In genomic region chr4:38188631-38189101, GRCh38 we compare ENCODE assay signal across 14 cellular contexts.
A peak's percentile ranks its signal among the peaks of the same experiment; 100 is the strongest.
DNase-seq lines count a peak whose midpoint lies in the region; TF ChIP-seq lines count a peak whose summit lies in the region.
"Had no signal": no experiment of that assay in that cellular context is flagged by ENCODE, and none has a peak within 500 bp of the region (broad histone marks: within the 10 kb centered on the region; RNA-seq: fewer than 3 reads in every experiment).

No MANE protein-coding gene starts in this region.

- DNase-seq in AG04450 (ENCODE audit: low read depth, low spot score), result no peak
- DNase-seq in M059J (ENCODE audit: low read depth), result peak; percentile 74
- peak; percentile 64 for DNase-seq in epithelial cell of esophagus (ENCODE audit: low read depth)
- DNase-seq in uterus, result no peak
- no peak for DNase-seq in C1 segment of cervical spinal cord (lab: John Stamatoyannopoulos, UW)
- no peak for DNase-seq in activated CD4-positive, alpha-beta T cell treated with anti-CD3 and anti-CD28 coated beads, Interleukin-2, amount 10 ng/mL, durations not matched to agents 24 days and 14 days
- no peak for DNase-seq in iPS-NIHi11 (ENCODE audit: low spot score)
- DNase-seq: activated CD4-positive, alpha-beta memory T cell treated with anti-CD3 and anti-CD28 coated beads, Interleukin-2, amount 10 ng/mL, durations not matched to agents 7 days and 5 days; COR-L47; H9; WERI-Rb-1 had no signal

- no peak for TF ChIP-seq POLR2A in uterus (IDR thresholded peaks at IDR 0.05)

- H3K9ac ChIP-seq in mucosa of rectum (ENCODE audit: low read depth in 1 of 2, low read length in 2 of 2), result no peak overlapping the region
- H3K9ac ChIP-seq: parathyroid adenoma had no signal

- H3K4me3 ChIP-seq in AG04450 (ENCODE audit: low read depth, low read length), result no peak overlapping the region
- H3K4me3 ChIP-seq in epithelial cell of esophagus (ENCODE audit: low read length), result no peak overlapping the region
- no peak overlapping the region for H3K4me3 ChIP-seq in mucosa of rectum (ENCODE audit: low read length in 2 of 2)
- H3K4me3 ChIP-seq in uterus, result no peak overlapping the region

- H3K9me3 Mint-ChIP-seq in activated CD4-positive, alpha-beta T cell treated with anti-CD3 and anti-CD28 coated beads, Interleukin-2, amount 10 ng/mL, durations not matched to agents 24 days and 14 days, result no peaks in the 10 kb centered on the region
- H3K9me3 Mint-ChIP-seq: activated CD4-positive, alpha-beta memory T cell treated with anti-CD3 and anti-CD28 coated beads, Interleukin-2, amount 10 ng/mL, durations not matched to agents 7 days and 5 days had no signal

- no peaks in the 10 kb centered on the region for H3K36me3 Mint-ChIP-seq in activated CD4-positive, alpha-beta T cell treated with anti-CD3 and anti-CD28 coated beads, Interleukin-2, amount 10 ng/mL, durations not matched to agents 24 days and 14 days (ENCODE audit: low read depth)
- H3K36me3 Mint-ChIP-seq: activated naive CD8-positive, alpha-beta T cell had no signal

- H3K4me1 ChIP-seq in mucosa of rectum (ENCODE audit: control insufficient read depth in 2 of 2, insufficient read depth in 2 of 2, low read length in 2 of 2) (peaks cover 4 to 15% of the 10 kb centered on the region in 2 donors), uterus (no peaks in the 10 kb centered on the region)
- H3K4me1 ChIP-seq: parathyroid adenoma had no signal

- no peaks in the 10 kb centered on the region for H3K36me3 ChIP-seq in mucosa of rectum (ENCODE audit: control insufficient read depth in 2 of 2, insufficient read depth in 2 of 2, low read length in 2 of 2)
- no peaks in the 10 kb centered on the region for H3K36me3 ChIP-seq in uterus
- H3K36me3 ChIP-seq: WERI-Rb-1 had no signal

- no peak overlapping the region for H3K27ac Mint-ChIP-seq in activated CD4-positive, alpha-beta T cell treated with anti-CD3 and anti-CD28 coated beads, Interleukin-2, amount 10 ng/mL, durations not matched to agents 24 days and 14 days
- H3K27ac Mint-ChIP-seq: activated CD4-positive, alpha-beta memory T cell treated with anti-CD3 and anti-CD28 coated beads, Interleukin-2, amount 10 ng/mL, durations not matched to agents 7 days and 5 days; activated naive CD8-positive, alpha-beta T cell; H9 had no signal

- H3K9me3 ChIP-seq in AG04450 (ENCODE audit: control insufficient read depth, insufficient read depth, low read length), result no peaks in the 10 kb centered on the region
- no peaks in the 10 kb centered on the region for H3K9me3 ChIP-seq in mucosa of rectum (ENCODE audit: control insufficient read depth in 2 of 2, low read length in 2 of 2)
- no peaks in the 10 kb centered on the region for H3K9me3 ChIP-seq in uterus

- no peak for TF ChIP-seq CTCF in AG04450 (IDR thresholded peaks at IDR 0.05; ENCODE audit: low read depth, low read length)
- no peak for TF ChIP-seq CTCF in epithelial cell of esophagus (IDR thresholded peaks at IDR 0.05; ENCODE audit: insufficient read depth, low read depth, low read length, missing control alignments)
- TF ChIP-seq CTCF in uterus (IDR thresholded peaks at IDR 0.05), result no peak

- peaks cover 30% of the 10 kb centered on the region for H3K27me3 Mint-ChIP-seq in activated CD4-positive, alpha-beta T cell treated with anti-CD3 and anti-CD28 coated beads, Interleukin-2, amount 10 ng/mL, durations not matched to agents 24 days and 14 days

- no peak overlapping the region for H3K4me3 Mint-ChIP-seq in activated CD4-positive, alpha-beta T cell treated with anti-CD3 and anti-CD28 coated beads, Interleukin-2, amount 10 ng/mL, durations not matched to agents 24 days and 14 days
- H3K4me3 Mint-ChIP-seq: activated CD4-positive, alpha-beta memory T cell treated with anti-CD3 and anti-CD28 coated beads, Interleukin-2, amount 10 ng/mL, durations not matched to agents 7 days and 5 days; activated naive CD8-positive, alpha-beta T cell; H9 had no signal

- POLR2A ChIA-PET in AG04450 (lab: Yijun Ruan, JAX), result no interaction called here

- CTCF ChIA-PET in AG04450 (lab: Charles Lee), result interaction anchor here (1.8 kb wide), 1 partner anchor 9 kb away, joined by 5 read pairs; no protein-coding TSS in a partner anchor

- intact Hi-C loops in uterus (cut with DNase I; ENCODE audit: low total_unique reads), result loop anchor here (10.0 kb wide), 1 partner anchor 486 kb away; no protein-coding TSS in a partner anchor
- intact Hi-C loops in activated CD4-positive, alpha-beta T cell treated with anti-CD3 and anti-CD28 coated beads, Interleukin-2, amount 10 ng/mL, durations not matched to agents 24 days and 14 days (cut with micrococcal nuclease), result no loop called here

- peaks cover 1% of the 10 kb centered on the region for H3K4me1 Mint-ChIP-seq in activated CD4-positive, alpha-beta T cell treated with anti-CD3 and anti-CD28 coated beads, Interleukin-2, amount 10 ng/mL, durations not matched to agents 24 days and 14 days
- H3K4me1 Mint-ChIP-seq: activated CD4-positive, alpha-beta memory T cell treated with anti-CD3 and anti-CD28 coated beads, Interleukin-2, amount 10 ng/mL, durations not matched to agents 7 days and 5 days had no signal

- H3K27me3 ChIP-seq in AG04450 (ENCODE audit: control insufficient read depth, insufficient read depth, low read length) (peaks cover 5% of the 10 kb centered on the region), mucosa of rectum (ENCODE audit: control insufficient read depth in 2 of 2, insufficient read depth in 2 of 2, low read length in 2 of 2) (no peaks in the 10 kb centered on the region), uterus (no peaks in the 10 kb centered on the region)

- H3K27ac ChIP-seq in AG04450 (ENCODE audit: low read depth, low read length) (peak overlapping the region; percentile 59), mucosa of rectum (ENCODE audit: low read depth in 2 of 2, low read length in 2 of 2) (peak overlapping the region; percentile 79 to 81), uterus (no peak overlapping the region)
- H3K27ac ChIP-seq: parathyroid adenoma, WERI-Rb-1 had no signal

Comparison
In these comparisons a context has a peak if more than half of its experiments do, and no peak if none do; other contexts are left out.
1. DNase-seq: peak in M059J (single experiment) and epithelial cell of esophagus (single experiment); none in AG04450 (single experiment), uterus (0 of 2), C1 segment of cervical spinal cord (0 of 14), activated CD4-positive, alpha-beta T cell treated with anti-CD3 and anti-CD28 coated beads, Interleukin-2, amount 10 ng/mL, durations not matched to agents 24 days and 14 days (single experiment) and iPS-NIHi11 (single experiment).
2. H3K27ac ChIP-seq: peak in AG04450 (single experiment) and mucosa of rectum (2 of 2); none in uterus (0 of 2).